Comparison of ENCODE assay signal across 1 cellular context in the genomic region with DNA sequence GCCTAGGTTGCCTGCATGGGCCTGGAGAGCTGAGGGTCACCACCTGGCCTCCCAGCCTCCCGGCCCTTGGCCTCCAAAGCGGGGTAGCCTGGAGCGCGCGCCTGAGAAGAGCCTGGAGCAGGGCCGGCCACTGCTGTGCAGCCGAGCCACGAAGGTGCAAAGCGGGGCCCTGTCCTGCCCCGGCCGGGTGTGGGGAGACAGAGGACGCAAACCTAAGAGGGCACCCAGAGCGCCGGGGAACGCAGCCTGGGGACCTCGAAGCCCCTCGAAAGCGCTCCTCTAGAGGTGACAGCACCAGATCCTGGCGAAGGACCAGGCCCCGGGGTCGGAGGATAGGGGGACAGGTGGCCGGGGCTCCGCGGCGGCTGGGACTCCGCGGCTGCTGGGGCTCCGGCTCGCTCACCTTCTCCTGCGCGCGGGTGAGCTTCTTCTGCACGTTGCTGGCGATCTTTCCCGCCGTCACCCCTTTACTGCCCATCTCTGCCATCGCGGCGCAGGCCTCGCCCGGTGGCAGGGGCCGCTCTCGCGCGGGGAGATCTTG.
TF ChIP-seq lines count a peak whose summit lies in the region.

No MANE protein-coding gene starts in this region.

TF ChIP-seq in GM23338, 12 proteins besides CTCF, POLR2A, EP300 and RAD21 (continued from another document):
- TF ChIP-seq, protein P1, sequence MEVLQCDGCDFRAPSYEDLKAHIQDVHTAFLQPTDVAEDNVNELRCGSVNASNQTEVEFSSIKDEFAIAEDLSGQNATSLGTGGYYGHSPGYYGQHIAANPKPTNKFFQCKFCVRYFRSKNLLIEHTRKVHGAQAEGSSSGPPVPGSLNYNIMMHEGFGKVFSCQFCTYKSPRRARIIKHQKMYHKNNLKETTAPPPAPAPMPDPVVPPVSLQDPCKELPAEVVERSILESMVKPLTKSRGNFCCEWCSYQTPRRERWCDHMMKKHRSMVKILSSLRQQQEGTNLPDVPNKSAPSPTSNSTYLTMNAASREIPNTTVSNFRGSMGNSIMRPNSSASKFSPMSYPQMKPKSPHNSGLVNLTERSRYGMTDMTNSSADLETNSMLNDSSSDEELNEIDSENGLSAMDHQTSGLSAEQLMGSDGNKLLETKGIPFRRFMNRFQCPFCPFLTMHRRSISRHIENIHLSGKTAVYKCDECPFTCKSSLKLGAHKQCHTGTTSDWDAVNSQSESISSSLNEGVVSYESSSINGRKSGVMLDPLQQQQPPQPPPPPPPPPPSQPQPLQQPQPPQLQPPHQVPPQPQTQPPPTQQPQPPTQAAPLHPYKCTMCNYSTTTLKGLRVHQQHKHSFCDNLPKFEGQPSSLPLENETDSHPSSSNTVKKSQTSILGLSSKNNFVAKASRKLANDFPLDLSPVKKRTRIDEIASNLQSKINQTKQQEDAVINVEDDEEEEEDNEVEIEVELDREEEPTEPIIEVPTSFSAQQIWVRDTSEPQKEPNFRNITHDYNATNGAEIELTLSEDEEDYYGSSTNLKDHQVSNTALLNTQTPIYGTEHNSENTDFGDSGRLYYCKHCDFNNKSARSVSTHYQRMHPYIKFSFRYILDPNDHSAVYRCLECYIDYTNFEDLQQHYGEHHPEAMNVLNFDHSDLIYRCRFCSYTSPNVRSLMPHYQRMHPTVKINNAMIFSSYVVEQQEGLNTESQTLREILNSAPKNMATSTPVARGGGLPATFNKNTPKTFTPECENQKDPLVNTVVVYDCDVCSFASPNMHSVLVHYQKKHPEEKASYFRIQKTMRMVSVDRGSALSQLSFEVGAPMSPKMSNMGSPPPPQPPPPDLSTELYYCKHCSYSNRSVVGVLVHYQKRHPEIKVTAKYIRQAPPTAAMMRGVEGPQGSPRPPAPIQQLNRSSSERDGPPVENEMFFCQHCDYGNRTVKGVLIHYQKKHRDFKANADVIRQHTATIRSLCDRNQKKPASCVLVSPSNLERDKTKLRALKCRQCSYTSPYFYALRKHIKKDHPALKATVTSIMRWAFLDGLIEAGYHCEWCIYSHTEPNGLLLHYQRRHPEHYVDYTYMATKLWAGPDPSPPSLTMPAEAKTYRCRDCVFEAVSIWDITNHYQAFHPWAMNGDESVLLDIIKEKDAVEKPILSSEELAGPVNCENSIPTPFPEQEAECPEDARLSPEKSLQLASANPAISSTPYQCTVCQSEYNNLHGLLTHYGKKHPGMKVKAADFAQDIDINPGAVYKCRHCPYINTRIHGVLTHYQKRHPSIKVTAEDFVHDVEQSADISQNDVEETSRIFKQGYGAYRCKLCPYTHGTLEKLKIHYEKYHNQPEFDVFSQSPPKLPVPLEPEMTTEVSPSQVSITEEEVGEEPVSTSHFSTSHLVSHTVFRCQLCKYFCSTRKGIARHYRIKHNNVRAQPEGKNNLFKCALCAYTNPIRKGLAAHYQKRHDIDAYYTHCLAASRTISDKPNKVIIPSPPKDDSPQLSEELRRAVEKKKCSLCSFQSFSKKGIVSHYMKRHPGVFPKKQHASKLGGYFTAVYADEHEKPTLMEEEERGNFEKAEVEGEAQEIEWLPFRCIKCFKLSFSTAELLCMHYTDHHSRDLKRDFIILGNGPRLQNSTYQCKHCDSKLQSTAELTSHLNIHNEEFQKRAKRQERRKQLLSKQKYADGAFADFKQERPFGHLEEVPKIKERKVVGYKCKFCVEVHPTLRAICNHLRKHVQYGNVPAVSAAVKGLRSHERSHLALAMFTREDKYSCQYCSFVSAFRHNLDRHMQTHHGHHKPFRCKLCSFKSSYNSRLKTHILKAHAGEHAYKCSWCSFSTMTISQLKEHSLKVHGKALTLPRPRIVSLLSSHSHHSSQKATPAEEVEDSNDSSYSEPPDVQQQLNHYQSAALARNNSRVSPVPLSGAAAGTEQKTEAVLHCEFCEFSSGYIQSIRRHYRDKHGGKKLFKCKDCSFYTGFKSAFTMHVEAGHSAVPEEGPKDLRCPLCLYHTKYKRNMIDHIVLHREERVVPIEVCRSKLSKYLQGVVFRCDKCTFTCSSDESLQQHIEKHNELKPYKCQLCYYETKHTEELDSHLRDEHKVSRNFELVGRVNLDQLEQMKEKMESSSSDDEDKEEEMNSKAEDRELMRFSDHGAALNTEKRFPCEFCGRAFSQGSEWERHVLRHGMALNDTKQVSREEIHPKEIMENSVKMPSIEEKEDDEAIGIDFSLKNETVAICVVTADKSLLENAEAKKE (CRISPR knock-in tag; IDR thresholded peaks at IDR 0.05): no peak
- no peak for TF ChIP-seq ZNF331 (CRISPR knock-in tag; IDR thresholded peaks at IDR 0.05; ENCODE audit: low read depth)
- no peak for TF ChIP-seq STAT1 (IDR thresholded peaks at IDR 0.05; ENCODE audit: unreplicated experiment)
- TF ChIP-seq, protein P2, sequence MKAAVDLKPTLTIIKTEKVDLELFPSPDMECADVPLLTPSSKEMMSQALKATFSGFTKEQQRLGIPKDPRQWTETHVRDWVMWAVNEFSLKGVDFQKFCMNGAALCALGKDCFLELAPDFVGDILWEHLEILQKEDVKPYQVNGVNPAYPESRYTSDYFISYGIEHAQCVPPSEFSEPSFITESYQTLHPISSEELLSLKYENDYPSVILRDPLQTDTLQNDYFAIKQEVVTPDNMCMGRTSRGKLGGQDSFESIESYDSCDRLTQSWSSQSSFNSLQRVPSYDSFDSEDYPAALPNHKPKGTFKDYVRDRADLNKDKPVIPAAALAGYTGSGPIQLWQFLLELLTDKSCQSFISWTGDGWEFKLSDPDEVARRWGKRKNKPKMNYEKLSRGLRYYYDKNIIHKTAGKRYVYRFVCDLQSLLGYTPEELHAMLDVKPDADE (IDR thresholded peaks at IDR 0.05): no peak
- TF ChIP-seq, protein P3, sequence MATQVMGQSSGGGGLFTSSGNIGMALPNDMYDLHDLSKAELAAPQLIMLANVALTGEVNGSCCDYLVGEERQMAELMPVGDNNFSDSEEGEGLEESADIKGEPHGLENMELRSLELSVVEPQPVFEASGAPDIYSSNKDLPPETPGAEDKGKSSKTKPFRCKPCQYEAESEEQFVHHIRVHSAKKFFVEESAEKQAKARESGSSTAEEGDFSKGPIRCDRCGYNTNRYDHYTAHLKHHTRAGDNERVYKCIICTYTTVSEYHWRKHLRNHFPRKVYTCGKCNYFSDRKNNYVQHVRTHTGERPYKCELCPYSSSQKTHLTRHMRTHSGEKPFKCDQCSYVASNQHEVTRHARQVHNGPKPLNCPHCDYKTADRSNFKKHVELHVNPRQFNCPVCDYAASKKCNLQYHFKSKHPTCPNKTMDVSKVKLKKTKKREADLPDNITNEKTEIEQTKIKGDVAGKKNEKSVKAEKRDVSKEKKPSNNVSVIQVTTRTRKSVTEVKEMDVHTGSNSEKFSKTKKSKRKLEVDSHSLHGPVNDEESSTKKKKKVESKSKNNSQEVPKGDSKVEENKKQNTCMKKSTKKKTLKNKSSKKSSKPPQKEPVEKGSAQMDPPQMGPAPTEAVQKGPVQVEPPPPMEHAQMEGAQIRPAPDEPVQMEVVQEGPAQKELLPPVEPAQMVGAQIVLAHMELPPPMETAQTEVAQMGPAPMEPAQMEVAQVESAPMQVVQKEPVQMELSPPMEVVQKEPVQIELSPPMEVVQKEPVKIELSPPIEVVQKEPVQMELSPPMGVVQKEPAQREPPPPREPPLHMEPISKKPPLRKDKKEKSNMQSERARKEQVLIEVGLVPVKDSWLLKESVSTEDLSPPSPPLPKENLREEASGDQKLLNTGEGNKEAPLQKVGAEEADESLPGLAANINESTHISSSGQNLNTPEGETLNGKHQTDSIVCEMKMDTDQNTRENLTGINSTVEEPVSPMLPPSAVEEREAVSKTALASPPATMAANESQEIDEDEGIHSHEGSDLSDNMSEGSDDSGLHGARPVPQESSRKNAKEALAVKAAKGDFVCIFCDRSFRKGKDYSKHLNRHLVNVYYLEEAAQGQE (IDR thresholded peaks at IDR 0.05; ENCODE audit: unreplicated experiment): no peak
- TF ChIP-seq EZH2phosphoT487 (IDR thresholded peaks at IDR 0.05; ENCODE audit: unreplicated experiment): no peak
